13 cellular contexts compared by ENCODE assay signal in genomic region chr20:15612746-15613145, GRCh38.
DNase-seq lines count a peak whose midpoint lies in the region; ATAC-seq and TF ChIP-seq lines count a peak whose summit lies in the region.
"Had no signal": no experiment of that assay in that cellular context is flagged by ENCODE, and none has a peak within 500 bp of the region (broad histone marks: within the 10 kb centered on the region; RNA-seq: fewer than 3 reads in every experiment).

No MANE protein-coding gene starts in this region.

- peak; percentile 45 to 68 (median 50) for ATAC-seq in heart left ventricle
- ATAC-seq: HCT116 had no signal

- no peak overlapping the region for H3K9ac ChIP-seq in MM.1S (ENCODE audit: low read length)

- H3K27me3 ChIP-seq in heart left ventricle (no peaks in the 10 kb centered on the region), left ventricle myocardium inferior (ENCODE audit: low read depth) (no peaks in the 10 kb centered on the region), neuron (ENCODE audit: insufficient read depth, low read length) (no peaks in the 10 kb centered on the region), MM.1S (replicated peaks; ENCODE audit: insufficient read depth, low read length) (no peaks in the 10 kb centered on the region)

- TF ChIP-seq CTCF in heart left ventricle (IDR thresholded peaks at IDR 0.05) (no peak), left ventricle myocardium inferior (IDR thresholded peaks at IDR 0.05; ENCODE audit: borderline replicate concordance) (no peak), MM.1S (IDR thresholded peaks at IDR 0.05; ENCODE audit: low read length) (no peak)

- 20 to 44% (median 31%) methylated on average over 1 of the region's 1 CpG for WGBS in heart left ventricle, 4 donors

- H4K20me1 ChIP-seq in MM.1S (ENCODE audit: insufficient read depth, low read length) = no peaks in the 10 kb centered on the region

- no peaks in the 10 kb centered on the region for H3F3A ChIP-seq in MM.1S (ENCODE audit: insufficient read depth, low read length)

- peak in 1 of 5 donors; percentile 43 for DNase-seq in heart left ventricle
- DNase-seq in cardiac septum (ENCODE audit: low spot score) = no peak
- DNase-seq in left ventricle myocardium inferior = no peak
- no peak for DNase-seq in posterior cingulate gyrus
- no peak for DNase-seq in MM.1S
- no peak for DNase-seq in SIG-M5 (lab: John Stamatoyannopoulos, UW)
- DNase-seq: ACHN; C1 segment of cervical spinal cord; Calu3; CD4-positive, alpha-beta T cell; DMS 273 treated with DMSO at 0.1 percent for 48 hours had no signal

- H3K4me2 ChIP-seq in MM.1S (ENCODE audit: low read depth, low read length) = no peak overlapping the region

- intact Hi-C loops in heart left ventricle (cut with DNase I) (no loop called here), cardiac septum (cut with DNase I) (no loop called here), left ventricle myocardium inferior (cut with micrococcal nuclease) (no loop called here), posterior cingulate gyrus (cut with DNase I) (no loop called here)

- H3K36me3 ChIP-seq in heart left ventricle = no peaks in the 10 kb centered on the region
- H3K36me3 ChIP-seq in left ventricle myocardium inferior = no peaks in the 10 kb centered on the region
- no peaks in the 10 kb centered on the region for H3K36me3 ChIP-seq in neuron (ENCODE audit: insufficient read depth, low read length)
- H3K36me3 ChIP-seq in MM.1S (replicated peaks; ENCODE audit: insufficient read depth, low read length) = no peaks in the 10 kb centered on the region

- no peaks in the 10 kb centered on the region for H3K9me2 ChIP-seq in MM.1S (replicated peaks; ENCODE audit: insufficient read depth, low read length)

- no peaks in the 10 kb centered on the region for H3K9me3 ChIP-seq in heart left ventricle
- H3K9me3 ChIP-seq in left ventricle myocardium inferior (replicated peaks) = no peaks in the 10 kb centered on the region
- no peaks in the 10 kb centered on the region for H3K9me3 ChIP-seq in neuron (ENCODE audit: low read length)
- H3K9me3 ChIP-seq in MM.1S (replicated peaks; ENCODE audit: insufficient read depth, low read length) = no peaks in the 10 kb centered on the region

- no peaks in the 10 kb centered on the region for H3K79me2 ChIP-seq in MM.1S (ENCODE audit: low read length)

- H3K4me1 ChIP-seq in heart left ventricle (peaks cover 0 to 14% (median 5%) of the 10 kb centered on the region in 12 donors), left ventricle myocardium inferior (peaks cover 21% of the 10 kb centered on the region), neuron (ENCODE audit: insufficient read depth, low read length) (peaks cover 15% of the 10 kb centered on the region), MM.1S (ENCODE audit: low read length) (no peaks in the 10 kb centered on the region)

- H2AFZ ChIP-seq in neuron (ENCODE audit: low read depth, low read length) = peak overlapping the region; percentile 2
- H2AFZ ChIP-seq in MM.1S (ENCODE audit: low read length) = no peak overlapping the region

- H3K4me3 ChIP-seq in heart left ventricle (no peak overlapping the region), left ventricle myocardium inferior (no peak overlapping the region), neuron (ENCODE audit: low read length) (no peak overlapping the region), MM.1S (ENCODE audit: low read length) (no peak overlapping the region)

- H3K27ac ChIP-seq in heart left ventricle (peak overlapping the region in 2 of 12 donors; percentile 16 to 70), left ventricle myocardium inferior (replicated peaks) (peak overlapping the region; percentile 42), MM.1S (ENCODE audit: low read length) (no peak overlapping the region)

- no peak for TF ChIP-seq POLR2A in heart left ventricle (IDR thresholded peaks at IDR 0.05)
